In genomic region chrX:119655125-119655524, GRCh38 we compare ENCODE assay signal across 8 cellular contexts. TPM values are rescaled to one million over a fixed set of nuclear protein-coding genes. Genes with fewer than 3 reads are reported as not detected.
DNase-seq lines count a peak whose midpoint lies in the region; ATAC-seq, FAIRE-seq and TF ChIP-seq lines count a peak whose summit lies in the region.

No MANE protein-coding gene starts in this region.

- H3K36me3 Mint-ChIP-seq in activated B cell treated with CpG ODN at 0.5 μM for 24 hours (ENCODE audit: low read depth) = peaks cover 65% of the 10 kb centered on the region

- no peak overlapping the region for H3K23ac ChIP-seq in trophoblast cell (ENCODE audit: low read length)

- no peaks in the 10 kb centered on the region for H3K79me2 ChIP-seq in trophoblast cell (ENCODE audit: control insufficient read depth, insufficient read depth, low read length, poor library complexity)

- H3K9me3 ChIP-seq in trophoblast cell (ENCODE audit: insufficient read depth, low read depth, low read length) = no peaks in the 10 kb centered on the region

- H3K36me3 ChIP-seq in bronchial epithelial cell (ENCODE audit: control insufficient read depth, insufficient read depth, low read length) = no peaks in the 10 kb centered on the region
- peaks cover 19 to 20% of the 10 kb centered on the region in 2 experiments for H3K36me3 ChIP-seq in trophoblast cell (ENCODE audit: control insufficient read depth in 1 of 2, insufficient read depth in 2 of 2, low read length in 2 of 2)

- peaks cover 11 to 12% of the 10 kb centered on the region in 2 experiments for H3K4me1 ChIP-seq in trophoblast cell (ENCODE audit: control insufficient read depth in 1 of 2, insufficient read depth in 2 of 2, low read length in 2 of 2)

- no peak overlapping the region for H4K8ac ChIP-seq in trophoblast cell (ENCODE audit: low read depth, low read length)

- H3K4me2 ChIP-seq in trophoblast cell (ENCODE audit: low read length) = no peak overlapping the region

- no CpG with 5 or more reads among the region's 6 CpGs for WGBS in trophoblast cell (ENCODE audit: extremely low coverage, insufficient coverage, insufficient read length)

- no peak overlapping the region for H3K14ac ChIP-seq in trophoblast cell (ENCODE audit: low read length)

- intact Hi-C loops in activated B cell treated with CpG ODN at 0.5 μM for 24 hours (cut with micrococcal nuclease) = no loop called here

- H3K9ac ChIP-seq in trophoblast cell (ENCODE audit: low read length) = no peak overlapping the region

- no peak overlapping the region for H3K18ac ChIP-seq in trophoblast cell (ENCODE audit: low read length)

- no peak overlapping the region for H2BK12ac ChIP-seq in trophoblast cell (ENCODE audit: low read length)

- H2AK5ac ChIP-seq in trophoblast cell (ENCODE audit: low read length) = no peak overlapping the region

- H3K27me3 Mint-ChIP-seq in activated B cell treated with CpG ODN at 0.5 μM for 24 hours = no peaks in the 10 kb centered on the region

- H3K4me3 ChIP-seq in bronchial epithelial cell (ENCODE audit: low read depth, low read length) = no peak overlapping the region
- no peak overlapping the region for H3K4me3 ChIP-seq in trophoblast cell (ENCODE audit: low read depth, low read length)

- CTCF ChIA-PET in activated B cell treated with CpG ODN at 0.5 μM for 24 hours (lab: Charles Lee) = interaction anchor here (0.6 to 1.4 kb wide), 2 partner anchors 38 to 72 kb away, joined by 3 to 6 read pairs; partner anchors contain the start of gene SEPTIN6

- peaks cover 4% of the 10 kb centered on the region for H3K4me1 Mint-ChIP-seq in activated B cell treated with CpG ODN at 0.5 μM for 24 hours

- POLR2A ChIA-PET in activated B cell treated with CpG ODN at 0.5 μM for 24 hours (lab: Charles Lee) = no interaction called here

- H3K4me3 Mint-ChIP-seq in activated B cell treated with CpG ODN at 0.5 μM for 24 hours = no peak overlapping the region

- H3K79me1 ChIP-seq in trophoblast cell (ENCODE audit: low read length) = peaks cover 4% of the 10 kb centered on the region

- no peak overlapping the region for H3K4ac ChIP-seq in trophoblast cell (ENCODE audit: low read depth, low read length)

- no peak overlapping the region for H2BK5ac ChIP-seq in trophoblast cell (ENCODE audit: low read depth, low read length, poor library complexity)

- peak overlapping the region; percentile 74 for H3K27ac ChIP-seq in trophoblast cell (ENCODE audit: low read depth, low read length)

- peak overlapping the region; percentile 47 for H4K91ac ChIP-seq in trophoblast cell (ENCODE audit: low read depth, low read length)

- H4K12ac ChIP-seq in trophoblast cell (ENCODE audit: low read depth, low read length) = no peak overlapping the region

- TF ChIP-seq CTCF in activated B cell treated with CpG ODN at 0.5 μM for 24 hours (IDR thresholded peaks at IDR 0.05) (no peak), bronchial epithelial cell (IDR thresholded peaks at IDR 0.05; ENCODE audit: insufficient read depth, low read length, severe bottlenecking) (no peak)

- no peak overlapping the region for H2BK120ac ChIP-seq in trophoblast cell (ENCODE audit: insufficient read depth, low read length, poor library complexity)

- peak overlapping the region; percentile 61 for H3K27ac Mint-ChIP-seq in activated B cell treated with CpG ODN at 0.5 μM for 24 hours

- no peaks in the 10 kb centered on the region for H3K9me3 Mint-ChIP-seq in activated B cell treated with CpG ODN at 0.5 μM for 24 hours

- no peak overlapping the region for H2AFZ ChIP-seq in trophoblast cell (ENCODE audit: insufficient read depth, low read length, poor library complexity)

- FAIRE-seq in bronchial epithelial cell (lab: Jason Lieb, UNC) = no peak

- DNase-seq in ELF-1 (ENCODE audit: low read depth, low spot score) = peak; percentile 54
- no peak for DNase-seq in activated B cell treated with CpG ODN at 0.5 μM for 24 hours
- DNase-seq in bronchial epithelial cell (ENCODE audit: low read depth) = peak; percentile 72
- peak; percentile 1 to 19 for DNase-seq in trophoblast cell
- DNase-seq in SW 1271 (lab: John Stamatoyannopoulos, UW) = no peak
- no peak for DNase-seq in 8988T
- no peak for DNase-seq in retina
- no peak for DNase-seq in NCI-H1092 treated with DMSO at 0.1 percent for 48 hours (lab: John Stamatoyannopoulos, UW)

- H3K27me3 ChIP-seq in bronchial epithelial cell (ENCODE audit: control insufficient read depth, insufficient read depth, low read length) (no peaks in the 10 kb centered on the region), trophoblast cell (ENCODE audit: insufficient read depth, low read length) (no peaks in the 10 kb centered on the region)

- ATAC-seq in activated B cell treated with CpG ODN at 0.5 μM for 24 hours (ENCODE audit: low read depth) = no peak

RNA-seq across cellular contexts. Expression of gene SEPTIN6, which starts 37.8 kb away (rescaled TPM):
- total RNA-seq in activated B cell treated with CpG ODN at 0.5 μM for 24 hours (330 and 338 TPM in 2 replicates), bronchial epithelial cell (1.6 and 1.7 TPM in 2 replicates)
- 83.6 and 84.6 TPM in 2 replicates for polyA plus RNA-seq in trophoblast cell (2013)

RNA-seq across cellular contexts. Expression of gene NKRF, which starts 48.9 kb away (rescaled TPM):
- 21.5 and 22.6 TPM in 2 replicates for total RNA-seq in activated B cell treated with CpG ODN at 0.5 μM for 24 hours
- 3.5 and 5.8 TPM in 2 replicates for total RNA-seq in bronchial epithelial cell
- polyA plus RNA-seq in trophoblast cell (2013) = 9.7 and 10.1 TPM in 2 replicates

Comparison
In these comparisons a context has a peak if more than half of its experiments do, and no peak if none do; other contexts are left out.
1. DNase-seq: peak in ELF-1 (single experiment), bronchial epithelial cell (single experiment) and trophoblast cell (2 of 2); none in activated B cell treated with CpG ODN at 0.5 μM for 24 hours (single experiment), SW 1271 (0 of 2), 8988T (single experiment), retina (single experiment) and NCI-H1092 treated with DMSO at 0.1 percent for 48 hours (single experiment).
2. RNA of gene SEPTIN6, which starts 37.8 kb away (total RNA-seq): 330 to 338 TPM in activated B cell treated with CpG ODN at 0.5 μM for 24 hours; 1.6 to 1.7 TPM in bronchial epithelial cell; every median in the first group is over 100 times any median in the second.